In genomic region chr14:75649773-75650172, GRCh38 we compare ENCODE assay signal across 19 cellular contexts. TPM values are rescaled to one million over a fixed set of nuclear protein-coding genes. Genes with fewer than 3 reads are reported as not detected.
A peak's percentile ranks its signal among the peaks of the same experiment; 100 is the strongest.
DNase-seq lines count a peak whose midpoint lies in the region; ATAC-seq, FAIRE-seq and TF ChIP-seq lines count a peak whose summit lies in the region.
"Had no signal": no experiment of that assay in that cellular context is flagged by ENCODE, and none has a peak within 500 bp of the region (broad histone marks: within the 10 kb centered on the region; RNA-seq: fewer than 3 reads in every experiment).

No MANE protein-coding gene starts in this region.

- H3K9me3 Mint-ChIP-seq in stimulated activated naive CD8-positive, alpha-beta T cell treated with anti-CD3 and anti-CD28 coated beads, Interleukin-15, amount 100 ng/mL, for 72 hours = no peaks in the 10 kb centered on the region
- no peaks in the 10 kb centered on the region for H3K9me3 Mint-ChIP-seq in activated T-helper 1 cell treated with anti-CD3 and anti-CD28 coated beads, Interleukin-12 subunit alpha, Interleukin-12 subunit beta, Interleukin-2, Interleukin-4 antibody, amounts not matched to agents 30 ng/mL and 10 ng/mL and 1 ng/mL, durations not matched to agents 14 hours and 24 hours and 36 hours
- H3K9me3 Mint-ChIP-seq: GM23338 had no signal

- no peak overlapping the region for H2AFZ ChIP-seq in HepG2 (ENCODE audit: low read length)
- H2AFZ ChIP-seq in osteoblast (ENCODE audit: low read length) = no peak overlapping the region
- H2AFZ ChIP-seq: GM23338 had no signal

- H3K9me3 ChIP-seq in HepG2 (ENCODE audit: low read length) (no peaks in the 10 kb centered on the region), osteoblast (ENCODE audit: low read depth, low read length) (no peaks in the 10 kb centered on the region)

- CTCF ChIA-PET in HepG2 (lab: Yijun Ruan, JAX; ENCODE audit: low intra/inter-chr PET ratio, low total read pairs) = interaction anchor here (1.2 kb wide), 1 partner anchor 72 kb away, joined by 4 read pairs; no protein-coding TSS in a partner anchor

- TF ChIP-seq RAD21 in HepG2 (CRISPR knock-in tag; IDR thresholded peaks at IDR 0.05) = no peak

- no peaks in the 10 kb centered on the region for H3K27me3 ChIP-seq in HepG2 (ENCODE audit: control insufficient read depth in 1 of 2, insufficient read depth in 2 of 2, low read length in 2 of 2)
- no peaks in the 10 kb centered on the region for H3K27me3 ChIP-seq in osteoblast (ENCODE audit: insufficient read depth, low read length)

- H3K27ac ChIP-seq in HepG2 (ENCODE audit: extremely low read length, insufficient read depth, low read length) = peak overlapping the region; percentile 97
- peak overlapping the region; percentile 85 for H3K27ac ChIP-seq in osteoblast (ENCODE audit: low read depth, low read length)

- no peak overlapping the region for H3K4me3 Mint-ChIP-seq in stimulated activated naive CD8-positive, alpha-beta T cell treated with anti-CD3 and anti-CD28 coated beads, Interleukin-15, amount 100 ng/mL, for 72 hours
- H3K4me3 Mint-ChIP-seq in activated T-helper 1 cell treated with anti-CD3 and anti-CD28 coated beads, Interleukin-12 subunit alpha, Interleukin-12 subunit beta, Interleukin-2, Interleukin-4 antibody, amounts not matched to agents 30 ng/mL and 10 ng/mL and 1 ng/mL, durations not matched to agents 14 hours and 24 hours and 36 hours = no peak overlapping the region
- H3K4me3 Mint-ChIP-seq: GM23338 had no signal

- peaks cover 0 to 14% of the 10 kb centered on the region in 2 experiments; a peak in 3 of 5 replicates for H3K36me3 ChIP-seq in HepG2 (replicated peaks in 1 of 2; ENCODE audit: control insufficient read depth in 1 of 2, insufficient read depth in 2 of 2, low read length in 2 of 2)
- peaks cover 20% of the 10 kb centered on the region for H3K36me3 ChIP-seq in osteoblast (ENCODE audit: insufficient read depth, low read length)

- peak overlapping the region; percentile 70 for H3K9ac ChIP-seq in HepG2 (ENCODE audit: insufficient read depth, low read depth, low read length)

- no peak for FAIRE-seq in HepG2 (lab: Jason Lieb, UNC)
- FAIRE-seq: GM12891, K562 had no signal

- TF ChIP-seq CTCF in HepG2 (CRISPR knock-in tag; IDR thresholded peaks at IDR 0.05) = no peak
- no peak for TF ChIP-seq CTCF in osteoblast (IDR thresholded peaks at IDR 0.05; ENCODE audit: extremely low read depth, low read depth, low read length)

- DNase-seq in stimulated activated naive CD8-positive, alpha-beta T cell treated with anti-CD3 and anti-CD28 coated beads, Interleukin-15, amount 100 ng/mL, for 72 hours = no peak
- DNase-seq in stimulated activated naive CD8-positive, alpha-beta T cell treated with anti-CD3 and anti-CD28 coated beads, Interleukin-15, Interleukin-2, amounts not matched to agents 100 U/mL and 50 U/mL, for 24 hours = no peak
- DNase-seq in HepG2 (ENCODE audit: low spot score) = no peak
- no peak for DNase-seq in osteoblast (ENCODE audit: insufficient read length, low spot score, missing footprints)
- DNase-seq in activated T-helper 1 cell treated with anti-CD3 and anti-CD28 coated beads, Interleukin-12 subunit alpha, Interleukin-12 subunit beta, Interleukin-2, Interleukin-4 antibody, amounts not matched to agents 30 ng/mL and 10 ng/mL and 1 ng/mL, durations not matched to agents 14 hours and 24 hours and 36 hours (ENCODE audit: low spot score) = no peak
- DNase-seq in EL = no peak
- DNase-seq: AML-193; DMS53; NCI-H1048; NCI-H146; NCI-H2107; NCI-H69; NK-92 treated with Interleukin-12 subunit alpha and Interleukin-12 subunit beta, amount 100 ng/mL, for 24 hours; OCI-M1 had no signal

- H4K20me1 ChIP-seq in HepG2 (ENCODE audit: insufficient read depth, low read length) (no peaks in the 10 kb centered on the region), osteoblast (ENCODE audit: insufficient read depth, low read length) (peaks cover 3% of the 10 kb centered on the region)

- no peak for TF ChIP-seq POLR2A in HepG2 (IDR thresholded peaks at IDR 0.05; ENCODE audit: insufficient read depth in 1 of 2, low read depth in 2 of 2, low read length in 2 of 2)

- peaks cover 94% of the 10 kb centered on the region for H3K4me1 ChIP-seq in HepG2 (ENCODE audit: insufficient read depth, low read length)
- peaks cover 35% of the 10 kb centered on the region for H3K4me1 ChIP-seq in osteoblast (ENCODE audit: insufficient read depth, low read length)

- WGBS in HepG2 (ENCODE audit: low lambda C conversion rate) = 87% methylated on average over 1 of the region's 1 CpG

- no peak for ATAC-seq in stimulated activated naive CD8-positive, alpha-beta T cell treated with anti-CD3 and anti-CD28 coated beads, Interleukin-15, amount 100 ng/mL, for 72 hours
- no peak for ATAC-seq in stimulated activated naive CD8-positive, alpha-beta T cell treated with anti-CD3 and anti-CD28 coated beads, Interleukin-15, Interleukin-2, amounts not matched to agents 100 U/mL and 50 U/mL, for 24 hours
- ATAC-seq in HepG2 (no peak), HG02571 (IDR thresholded peaks at IDR 0.05; ENCODE audit: unreplicated experiment) (no peak), GM19351 (IDR thresholded peaks at IDR 0.05; ENCODE audit: unreplicated experiment) (no peak)
- ATAC-seq: GM23338, K562 had no signal

- H3K36me3 Mint-ChIP-seq in activated T-helper 1 cell treated with anti-CD3 and anti-CD28 coated beads, Interleukin-12 subunit alpha, Interleukin-12 subunit beta, Interleukin-2, Interleukin-4 antibody, amounts not matched to agents 30 ng/mL and 10 ng/mL and 1 ng/mL, durations not matched to agents 14 hours and 24 hours and 36 hours (ENCODE audit: low read depth) = peaks cover 32% of the 10 kb centered on the region

- no peaks in the 10 kb centered on the region for H3K27me3 Mint-ChIP-seq in stimulated activated naive CD8-positive, alpha-beta T cell treated with anti-CD3 and anti-CD28 coated beads, Interleukin-15, amount 100 ng/mL, for 72 hours
- no peaks in the 10 kb centered on the region for H3K27me3 Mint-ChIP-seq in activated T-helper 1 cell treated with anti-CD3 and anti-CD28 coated beads, Interleukin-12 subunit alpha, Interleukin-12 subunit beta, Interleukin-2, Interleukin-4 antibody, amounts not matched to agents 30 ng/mL and 10 ng/mL and 1 ng/mL, durations not matched to agents 14 hours and 24 hours and 36 hours (ENCODE audit: insufficient read depth)

- TF ChIP-seq EP300 in HepG2 (IDR thresholded peaks at IDR 0.05; ENCODE audit: low read depth in 2 of 2, low read length in 2 of 2) (no peak), HepG2 (CRISPR knock-in tag; IDR thresholded peaks at IDR 0.05; ENCODE audit: borderline replicate concordance) (no peak)

- H3K4me3 ChIP-seq in HepG2 (replicated peaks in 1 of 3; ENCODE audit: insufficient read depth in 1 of 3, low read depth in 2 of 3, low read length in 3 of 3) = no peak overlapping the region
- H3K4me3 ChIP-seq in osteoblast (ENCODE audit: insufficient read depth, low read length) = no peak overlapping the region
- H3K4me3 ChIP-seq: GM23338, K562 had no signal

- no TSS peak for BruUV-seq in HepG2 (replicated peaks; lab: Mats Ljungman, UMichigan)

- no peaks in the 10 kb centered on the region for H3K4me1 Mint-ChIP-seq in stimulated activated naive CD8-positive, alpha-beta T cell treated with anti-CD3 and anti-CD28 coated beads, Interleukin-15, amount 100 ng/mL, for 72 hours
- peaks cover 5% of the 10 kb centered on the region for H3K4me1 Mint-ChIP-seq in activated T-helper 1 cell treated with anti-CD3 and anti-CD28 coated beads, Interleukin-12 subunit alpha, Interleukin-12 subunit beta, Interleukin-2, Interleukin-4 antibody, amounts not matched to agents 30 ng/mL and 10 ng/mL and 1 ng/mL, durations not matched to agents 14 hours and 24 hours and 36 hours (ENCODE audit: low read depth)

- H3K27ac Mint-ChIP-seq in stimulated activated naive CD8-positive, alpha-beta T cell treated with anti-CD3 and anti-CD28 coated beads, Interleukin-15, amount 100 ng/mL, for 72 hours = peak overlapping the region; percentile 8 to 79
- H3K27ac Mint-ChIP-seq in activated T-helper 1 cell treated with anti-CD3 and anti-CD28 coated beads, Interleukin-12 subunit alpha, Interleukin-12 subunit beta, Interleukin-2, Interleukin-4 antibody, amounts not matched to agents 30 ng/mL and 10 ng/mL and 1 ng/mL, durations not matched to agents 14 hours and 24 hours and 36 hours = no peak overlapping the region
- H3K27ac Mint-ChIP-seq: GM23338 had no signal

- no peaks in the 10 kb centered on the region for H3K79me2 ChIP-seq in HepG2 (ENCODE audit: insufficient read depth, low read length)
- H3K79me2 ChIP-seq in osteoblast (ENCODE audit: insufficient read depth, low read length) = no peaks in the 10 kb centered on the region

- POLR2A ChIA-PET in HepG2 (lab: Yijun Ruan, JAX) = interaction anchor here (1.1 to 7.5 kb wide), 6 partner anchors 8 to 110 kb away, joined by 3 to 127 read pairs (median 24); partner anchors contain the start of genes ERG28, FLVCR2 and TTLL5

- in situ Hi-C loops in HepG2 (cut with HindIII; ENCODE audit: extremely low pct_ligation_motif_present, low pct_unique_long_range_greater_than_20kb) = loop anchor here (5.0 kb wide), 1 partner anchor 72 kb away; the partner anchor contains the start of gene FLVCR2

- peak overlapping the region; percentile 67 for H3K4me2 ChIP-seq in HepG2 (ENCODE audit: low read depth, low read length)
- no peak overlapping the region for H3K4me2 ChIP-seq in osteoblast (ENCODE audit: insufficient read depth, low read length)
- H3K4me2 ChIP-seq: GM23338 had no signal

- intact Hi-C loops in HepG2 (cut with micrococcal nuclease; ENCODE audit: unreplicated experiment) = loop anchor here (1.0 to 2.0 kb wide), 3 partner anchors 23 to 131 kb away; no protein-coding TSS in a partner anchor
- intact Hi-C loops in activated T-helper 1 cell treated with anti-CD3 and anti-CD28 coated beads, Interleukin-12 subunit alpha, Interleukin-12 subunit beta, Interleukin-2, Interleukin-4 antibody, amounts not matched to agents 30 ng/mL and 10 ng/mL and 1 ng/mL, durations not matched to agents 14 hours and 24 hours and 36 hours (cut with micrococcal nuclease) = no loop called here

RNA-seq across cellular contexts. Expression of gene ERG28, which starts 10.9 kb away (rescaled TPM):
- total RNA-seq in HepG2 (2016; rRNA removed; fragmentation: Illumina TruSeq; extraction: Trizol) = 21.5 and 27.3 TPM in 2 replicates
- total RNA-seq in HepG2 (2016; cell fraction: cytosol; rRNA removed; fragmentation: Illumina TruSeq; extraction: Trizol; ENCODE audit: low read depth) = 16.0 and 22.3 TPM in 2 replicates
- total RNA-seq in HepG2 (2016; cell fraction: insoluble cytoplasmic fraction; rRNA removed; fragmentation: Illumina TruSeq; extraction: Trizol) = 21.0 and 26.7 TPM in 2 replicates
- 22.9 and 30.8 TPM in 2 replicates for total RNA-seq in HepG2 (2016; cell fraction: membrane; rRNA removed; fragmentation: Illumina TruSeq; extraction: Trizol)
- 20.8 and 22.6 TPM in 2 replicates for total RNA-seq in HepG2 (2016; cell fraction: nucleus; rRNA removed; fragmentation: Illumina TruSeq; extraction: Trizol)
- 32.3 and 34.7 TPM in 2 replicates for polyA plus RNA-seq in HepG2 (2011; rRNA removed)
- polyA plus RNA-seq in HepG2 (2011; cell fraction: cytosol; rRNA removed) = 26.1 and 37.7 TPM in 2 replicates
- polyA plus RNA-seq in HepG2 (2011; cell fraction: nucleus; rRNA removed) = 5.1 and 9.0 TPM in 2 replicates
- 25.0 and 31.3 TPM in 2 replicates for polyA plus RNA-seq in HepG2 (2012)
- polyA plus RNA-seq in HepG2 (2016; cell fraction: cytosol; fragmentation: Illumina TruSeq; extraction: Trizol; ENCODE audit: low read depth) = 30.9 and 48.9 TPM in 2 replicates
- polyA plus RNA-seq in HepG2 (2016; cell fraction: insoluble cytoplasmic fraction; fragmentation: Illumina TruSeq; extraction: Trizol; ENCODE audit: low read depth) = 45.2 and 45.6 TPM in 2 replicates
- 42.1 and 53.5 TPM in 2 replicates for polyA plus RNA-seq in HepG2 (2016; cell fraction: membrane; fragmentation: Illumina TruSeq; extraction: Trizol; ENCODE audit: low read depth)
- 59.5 and 64.5 TPM in 2 replicates for polyA plus RNA-seq in HepG2 (2016; cell fraction: nucleus; fragmentation: Illumina TruSeq; extraction: Trizol; ENCODE audit: insufficient read depth, low read depth)
- polyA minus RNA-seq in HepG2 (2011; rRNA and poly(A)+ RNA removed; ENCODE audit: low replicate concordance) = 20.1 and 27.6 TPM in 2 replicates
- 7.5 and 9.6 TPM in 2 replicates for polyA minus RNA-seq in HepG2 (2011; cell fraction: cytosol; rRNA and poly(A)+ RNA removed)
- polyA minus RNA-seq in HepG2 (2011; cell fraction: nucleus; rRNA and poly(A)+ RNA removed) = 7.2 and 9.6 TPM in 2 replicates
- 7.2 and 8.0 TPM in 2 replicates for total RNA-seq in osteoblast
- total RNA-seq in activated T-helper 1 cell treated with anti-CD3 and anti-CD28 coated beads, Interleukin-12 subunit alpha, Interleukin-12 subunit beta, Interleukin-2, Interleukin-4 antibody, amounts not matched to agents 30 ng/mL and 10 ng/mL and 1 ng/mL, durations not matched to agents 14 hours and 24 hours and 36 hours = 17.5 and 17.8 TPM in 2 replicates

RNA-seq across cellular contexts. Expression of gene TTLL5, which starts 11.3 kb away (rescaled TPM):
- total RNA-seq in HepG2 (2016; rRNA removed; fragmentation: Illumina TruSeq; extraction: Trizol) (18.8 and 22.0 TPM in 2 replicates), osteoblast (28.3 and 30.4 TPM in 2 replicates)
- 11.0 and 13.0 TPM in 2 replicates for total RNA-seq in HepG2 (2016; cell fraction: cytosol; rRNA removed; fragmentation: Illumina TruSeq; extraction: Trizol; ENCODE audit: low read depth)
- 18.4 and 19.9 TPM in 2 replicates for total RNA-seq in HepG2 (2016; cell fraction: insoluble cytoplasmic fraction; rRNA removed; fragmentation: Illumina TruSeq; extraction: Trizol)
- total RNA-seq in HepG2 (2016; cell fraction: membrane; rRNA removed; fragmentation: Illumina TruSeq; extraction: Trizol) = 15.7 and 19.1 TPM in 2 replicates
- 48.7 and 50.9 TPM in 2 replicates for total RNA-seq in HepG2 (2016; cell fraction: nucleus; rRNA removed; fragmentation: Illumina TruSeq; extraction: Trizol)
- polyA plus RNA-seq in HepG2 (2011; rRNA removed) = 9.5 and 11.8 TPM in 2 replicates
- 7.3 and 8.3 TPM in 2 replicates for polyA plus RNA-seq in HepG2 (2011; cell fraction: cytosol; rRNA removed)
- 11.3 and 11.7 TPM in 2 replicates for polyA plus RNA-seq in HepG2 (2011; cell fraction: nucleus; rRNA removed)
- polyA plus RNA-seq in HepG2 (2012) = 10.1 and 11.0 TPM in 2 replicates
- polyA plus RNA-seq in HepG2 (2016; cell fraction: cytosol; fragmentation: Illumina TruSeq; extraction: Trizol; ENCODE audit: low read depth) = 5.1 and 5.9 TPM in 2 replicates
- polyA plus RNA-seq in HepG2 (2016; cell fraction: insoluble cytoplasmic fraction; fragmentation: Illumina TruSeq; extraction: Trizol; ENCODE audit: low read depth) = 23.6 and 26.9 TPM in 2 replicates
- polyA plus RNA-seq in HepG2 (2016; cell fraction: membrane; fragmentation: Illumina TruSeq; extraction: Trizol; ENCODE audit: low read depth) = 15.3 and 15.6 TPM in 2 replicates
- 18.3 and 22.1 TPM in 2 replicates for polyA plus RNA-seq in HepG2 (2016; cell fraction: nucleus; fragmentation: Illumina TruSeq; extraction: Trizol; ENCODE audit: insufficient read depth, low read depth)
- 29.7 and 74.9 TPM in 2 replicates for polyA minus RNA-seq in HepG2 (2011; rRNA and poly(A)+ RNA removed; ENCODE audit: low replicate concordance)
- polyA minus RNA-seq in HepG2 (2011; cell fraction: cytosol; rRNA and poly(A)+ RNA removed) = 13.5 and 18.4 TPM in 2 replicates
- polyA minus RNA-seq in HepG2 (2011; cell fraction: nucleus; rRNA and poly(A)+ RNA removed) = 88.6 and 109 TPM in 2 replicates
- 36.2 and 39.0 TPM in 2 replicates for total RNA-seq in activated T-helper 1 cell treated with anti-CD3 and anti-CD28 coated beads, Interleukin-12 subunit alpha, Interleukin-12 subunit beta, Interleukin-2, Interleukin-4 antibody, amounts not matched to agents 30 ng/mL and 10 ng/mL and 1 ng/mL, durations not matched to agents 14 hours and 24 hours and 36 hours
